Comparison of ENCODE assay signal across 20 cellular contexts in the genomic region with DNA sequence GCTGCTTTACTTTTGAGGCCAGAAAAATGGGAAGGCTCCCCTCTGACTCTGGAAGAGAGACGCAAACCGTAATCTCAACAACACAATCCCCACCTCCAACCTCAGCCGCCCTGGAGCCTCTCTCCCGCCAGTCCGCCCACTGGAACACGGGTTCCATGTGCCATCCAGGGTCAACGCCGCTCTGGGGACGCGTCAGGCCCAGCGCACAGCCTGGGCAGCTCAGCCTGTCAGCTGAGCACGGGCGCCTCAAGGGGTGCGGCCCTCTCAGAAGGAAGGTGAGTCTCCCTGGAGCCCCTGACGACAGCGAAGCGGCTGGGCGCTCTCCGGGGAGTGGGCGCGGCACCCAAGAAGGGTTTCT. TPM values are rescaled to one million over a fixed set of nuclear protein-coding genes. Genes with fewer than 3 reads are reported as not detected.
DNase-seq lines count a peak whose midpoint lies in the region; ATAC-seq and TF ChIP-seq lines count a peak whose summit lies in the region.
"Had no signal": no experiment of that assay in that cellular context is flagged by ENCODE, and none has a peak within 500 bp of the region (broad histone marks: within the 10 kb centered on the region; RNA-seq: fewer than 3 reads in every experiment).

No MANE protein-coding gene starts in this region.

- H3K9me3 Mint-ChIP-seq in chondrocyte (ENCODE audit: low read depth) (no peaks in the 10 kb centered on the region), nephron progenitor cell (peaks cover 10% of the 10 kb centered on the region)
- H3K9me3 Mint-ChIP-seq: activated naive CD8-positive, alpha-beta T cell treated with anti-CD3 and anti-CD28 coated beads, Interleukin-2, amount 50 U/mL, for 24 hours had no signal

- intact Hi-C loops in cardiac septum (cut with DNase I) (no loop called here), Right ventricle myocardium superior (cut with DNase I) (no loop called here), testis (cut with DNase I; ENCODE audit: low total_unique reads) (no loop called here)

- H3K27ac Mint-ChIP-seq in chondrocyte (ENCODE audit: unreplicated experiment) (no peak overlapping the region), nephron progenitor cell (no peak overlapping the region)
- H3K27ac Mint-ChIP-seq: activated naive CD8-positive, alpha-beta T cell treated with anti-CD3 and anti-CD28 coated beads, Interleukin-2, amount 50 U/mL, for 24 hours had no signal

- H3K9me3 ChIP-seq in effector memory CD4-positive, alpha-beta T cell (ENCODE audit: control insufficient read depth, low read length), result no peaks in the 10 kb centered on the region
- H3K9me3 ChIP-seq in testis, result no peaks in the 10 kb centered on the region
- H3K9me3 ChIP-seq: right atrium auricular region had no signal

- no peaks in the 10 kb centered on the region for H3K36me3 ChIP-seq in effector memory CD4-positive, alpha-beta T cell (ENCODE audit: control insufficient read depth, insufficient read depth, low read length)
- H3K36me3 ChIP-seq in testis (ENCODE audit: low read depth, missing control alignments), result no peaks in the 10 kb centered on the region
- H3K36me3 ChIP-seq: right atrium auricular region had no signal

- ATAC-seq in Right ventricle myocardium superior (ENCODE audit: poor library complexity), result no peak
- ATAC-seq: activated naive CD8-positive, alpha-beta T cell treated with anti-CD3 and anti-CD28 coated beads, Interleukin-2, amount 50 U/mL, for 24 hours had no signal

- 0% methylated on average over 21 of the region's 21 CpGs; no CpG with 5 or more reads in 1 of the 2 donors for WGBS in testis, 2 donors

- peak overlapping the region; percentile 31 for H3K4me3 Mint-ChIP-seq in chondrocyte (ENCODE audit: unreplicated experiment)
- peak overlapping the region; percentile 61 for H3K4me3 Mint-ChIP-seq in nephron progenitor cell
- H3K4me3 Mint-ChIP-seq: activated naive CD8-positive, alpha-beta T cell treated with anti-CD3 and anti-CD28 coated beads, Interleukin-2, amount 50 U/mL, for 24 hours had no signal

- TF ChIP-seq CTCF in chondrocyte (IDR thresholded peaks at IDR 0.05) (no peak), nephron progenitor cell (IDR thresholded peaks at IDR 0.05) (no peak), testis (IDR thresholded peaks at IDR 0.05) (no peak)

- H3K4me1 Mint-ChIP-seq in chondrocyte (ENCODE audit: low read depth) (peaks cover 20% of the 10 kb centered on the region), nephron progenitor cell (peaks cover 27% of the 10 kb centered on the region)
- H3K4me1 Mint-ChIP-seq: activated naive CD8-positive, alpha-beta T cell treated with anti-CD3 and anti-CD28 coated beads, Interleukin-2, amount 50 U/mL, for 24 hours had no signal

- TF ChIP-seq POLR2A in testis (IDR thresholded peaks at IDR 0.05), result no peak

- H3K27me3 ChIP-seq in effector memory CD4-positive, alpha-beta T cell (replicated peaks; ENCODE audit: control insufficient read depth, insufficient read depth, low read length, poor library complexity, severe bottlenecking), result peaks cover 11% of the 10 kb centered on the region
- H3K27me3 ChIP-seq in testis, result no peaks in the 10 kb centered on the region

- peaks cover 4% of the 10 kb centered on the region for H3K36me3 Mint-ChIP-seq in chondrocyte (ENCODE audit: low read depth)
- no peaks in the 10 kb centered on the region for H3K36me3 Mint-ChIP-seq in nephron progenitor cell (ENCODE audit: low read depth)

- H3K4me3 ChIP-seq in effector memory CD4-positive, alpha-beta T cell (ENCODE audit: insufficient read depth, low read depth, low read length, poor library complexity, severe bottlenecking), result no peak overlapping the region
- H3K4me3 ChIP-seq in testis, result no peak overlapping the region
- H3K4me3 ChIP-seq: PC-9, right atrium auricular region had no signal

- H3K27me3 Mint-ChIP-seq in chondrocyte (ENCODE audit: low read depth) (peaks cover 65% of the 10 kb centered on the region), nephron progenitor cell (ENCODE audit: low read depth, poor library complexity) (peaks cover 100% of the 10 kb centered on the region)

- H3K4me1 ChIP-seq in effector memory CD4-positive, alpha-beta T cell (ENCODE audit: control insufficient read depth, insufficient read depth, low read length, poor library complexity, severe bottlenecking), result no peaks in the 10 kb centered on the region
- peaks cover 5% of the 10 kb centered on the region for H3K4me1 ChIP-seq in testis

- peak; percentile 36 for DNase-seq in cardiac septum (ENCODE audit: low spot score)
- no peak for DNase-seq in Right ventricle myocardium superior
- DNase-seq in chondrocyte (ENCODE audit: low spot score), result peak; percentile 68
- DNase-seq in nephron progenitor cell, result peak; percentile 11
- no peak for DNase-seq in activated CD4-positive, alpha-beta T cell treated with anti-CD3 and anti-CD28 coated beads for 1 hour
- no peak for DNase-seq in activated CD8-positive, alpha-beta memory T cell treated with anti-CD3 and anti-CD28 coated beads, Interleukin-2, amount 50 U/mL, for 48 hours
- no peak for DNase-seq in effector memory CD4-positive, alpha-beta T cell
- no peak for DNase-seq in testis
- DNase-seq: activated naive CD8-positive, alpha-beta T cell treated with anti-CD3 and anti-CD28 coated beads, Interleukin-2, amount 50 U/mL, for 24 hours; activated T-cell treated with anti-CD3 and anti-CD28 coated beads, Interleukin-2, amount 50 U/mL, for 48 hours; caudate nucleus; COR-L47; GF-D8; Karpas-422; naive B cell; NCI-H510A; PC-9; stimulated activated CD4-positive, alpha-beta T cell treated with anti-CD3 and anti-CD28 coated beads, Interleukin-2, amount 100 ng/mL, for 24 hours had no signal

- no peak overlapping the region for H3K27ac ChIP-seq in effector memory CD4-positive, alpha-beta T cell (ENCODE audit: insufficient read depth, low read length, poor library complexity, severe bottlenecking)
- no peak overlapping the region for H3K27ac ChIP-seq in testis
- H3K27ac ChIP-seq: PC-9, right atrium auricular region had no signal

RNA-seq across cellular contexts. Expression of a gene that starts 1.2 kb away (rescaled TPM):
- not detected for total RNA-seq in cardiac septum
- total RNA-seq in Right ventricle myocardium superior, result not detected
- not detected in 3 replicates for total RNA-seq in chondrocyte
- total RNA-seq in testis, result not detected
- not detected for polyA plus RNA-seq in testis (ENCODE audit: insufficient read depth, low read depth, low replicate concordance)
- total RNA-seq: liver, PC-9, right atrium auricular region had no signal
- polyA plus RNA-seq: liver had no signal

RNA-seq across cellular contexts. Expression of a gene that starts 4.9 kb away (rescaled TPM):
- total RNA-seq in cardiac septum (not detected), Right ventricle myocardium superior (not detected), chondrocyte (not detected in 3 replicates), testis (1 to 10 TPM in 1 of 2 donors, under 1 TPM in 1; 0.93 to 1.7 TPM)
- polyA plus RNA-seq in testis (ENCODE audit: insufficient read depth, low read depth, low replicate concordance), result 0.75 TPM
- total RNA-seq: liver, PC-9, right atrium auricular region had no signal
- polyA plus RNA-seq: liver had no signal

Comparison
In these comparisons a context has a peak if more than half of its experiments do, and no peak if none do; other contexts are left out.
1. DNase-seq: peak in cardiac septum (single experiment), chondrocyte (single experiment) and nephron progenitor cell (single experiment); none in Right ventricle myocardium superior (single experiment), activated CD4-positive, alpha-beta T cell treated with anti-CD3 and anti-CD28 coated beads for 1 hour (single experiment), activated CD8-positive, alpha-beta memory T cell treated with anti-CD3 and anti-CD28 coated beads, Interleukin-2, amount 50 U/mL, for 48 hours (single experiment), effector memory CD4-positive, alpha-beta T cell (0 of 3) and testis (single experiment).